ENCODE assay signal across 14 cellular contexts in genomic region chr14:69654109-69654508, GRCh38. TPM values are rescaled to one million over a fixed set of nuclear protein-coding genes. Genes with fewer than 3 reads are reported as not detected.
DNase-seq lines count a peak whose midpoint lies in the region; ATAC-seq and TF ChIP-seq lines count a peak whose summit lies in the region.
"Had no signal": no experiment of that assay in that cellular context is flagged by ENCODE, and none has a peak within 500 bp of the region (broad histone marks: within the 10 kb centered on the region; RNA-seq: fewer than 3 reads in every experiment).

No MANE protein-coding gene starts in this region.

- H3K9me3 ChIP-seq in right lobe of liver (no peaks in the 10 kb centered on the region), thymus (ENCODE audit: control insufficient read depth) (no peaks in the 10 kb centered on the region)

- 32% methylated on average over 3 of the region's 3 CpGs for WGBS in right lobe of liver (ENCODE audit: insufficient coverage, low coverage, low lambda C conversion rate, missing lambda C conversion rate)
- WGBS in thymus = 94% methylated on average over 3 of the region's 3 CpGs

- no peaks in the 10 kb centered on the region for H3K9me3 Mint-ChIP-seq in activated T-cell treated with anti-CD3 and anti-CD28 coated beads, Interleukin-2, amount 50 U/mL, for 24 hours
- H3K9me3 Mint-ChIP-seq in activated T-cell treated with anti-CD3 and anti-CD28 coated beads, Interleukin-2, amount 50 U/mL, for 4 hours = no peaks in the 10 kb centered on the region
- no peaks in the 10 kb centered on the region for H3K9me3 Mint-ChIP-seq in activated naive CD8-positive, alpha-beta T cell treated with anti-CD3 and anti-CD28 coated beads, Interleukin-2, amount 50 U/mL, for 24 hours
- H3K9me3 Mint-ChIP-seq: HFFc6 had no signal

- no peak overlapping the region for H3K4me3 ChIP-seq in right lobe of liver
- no peak overlapping the region for H3K4me3 ChIP-seq in thymus (ENCODE audit: low read length)
- no peak overlapping the region for H3K4me3 ChIP-seq in foreskin fibroblast (ENCODE audit: low read depth in 1 of 2, low read length in 2 of 2)
- H3K4me3 ChIP-seq: dorsolateral prefrontal cortex had no signal

- no peak for TF ChIP-seq POLR2A in right lobe of liver (IDR thresholded peaks at IDR 0.05)

- H3K4me1 Mint-ChIP-seq in activated T-cell treated with anti-CD3 and anti-CD28 coated beads, Interleukin-2, amount 50 U/mL, for 24 hours (ENCODE audit: low read depth) = peaks cover 94% of the 10 kb centered on the region
- peaks cover 94% of the 10 kb centered on the region for H3K4me1 Mint-ChIP-seq in activated T-cell treated with anti-CD3 and anti-CD28 coated beads, Interleukin-2, amount 50 U/mL, for 4 hours (ENCODE audit: low read depth)
- peaks cover 82% of the 10 kb centered on the region for H3K4me1 Mint-ChIP-seq in activated naive CD8-positive, alpha-beta T cell treated with anti-CD3 and anti-CD28 coated beads, Interleukin-2, amount 50 U/mL, for 24 hours

- H3K27ac Mint-ChIP-seq in activated T-cell treated with anti-CD3 and anti-CD28 coated beads, Interleukin-2, amount 50 U/mL, for 24 hours = peak overlapping the region; percentile 90
- H3K27ac Mint-ChIP-seq in activated naive CD8-positive, alpha-beta T cell treated with anti-CD3 and anti-CD28 coated beads, Interleukin-2, amount 50 U/mL, for 24 hours = peak overlapping the region; percentile 87
- H3K27ac Mint-ChIP-seq: HFFc6 had no signal

- DNase-seq in activated T-cell treated with anti-CD3 and anti-CD28 coated beads, Interleukin-2, amount 50 U/mL, for 24 hours = no peak
- no peak for DNase-seq in activated T-cell treated with anti-CD3 and anti-CD28 coated beads, Interleukin-2, amount 50 U/mL, for 4 hours
- no peak for DNase-seq in activated naive CD8-positive, alpha-beta T cell treated with anti-CD3 and anti-CD28 coated beads, Interleukin-2, amount 50 U/mL, for 24 hours
- DNase-seq in right lobe of liver = no peak
- DNase-seq in NCI-H2171 (lab: John Stamatoyannopoulos, UW) = no peak
- no peak for DNase-seq in foreskin fibroblast
- DNase-seq: activated effector memory CD4-positive, alpha-beta T cell treated with anti-CD3 and anti-CD28 coated beads, Interleukin-2, amount 50 U/mL, for 16 hours; dorsolateral prefrontal cortex; HFFc6; NCI-H1048; NK-92 treated with Interleukin-12 subunit alpha and Interleukin-12 subunit beta, amount 100 ng/mL, for 24 hours; T-helper 9 cell had no signal

- TF ChIP-seq CTCF in right lobe of liver (IDR thresholded peaks at IDR 0.05) (no peak), foreskin fibroblast (IDR thresholded peaks at IDR 0.05; ENCODE audit: low read depth, low read length) (no peak)

- intact Hi-C loops in right lobe of liver (cut with DNase I) = no loop called here

- no peaks in the 10 kb centered on the region for H3K36me3 ChIP-seq in right lobe of liver
- peaks cover 6% of the 10 kb centered on the region for H3K36me3 ChIP-seq in thymus (ENCODE audit: control insufficient read depth, insufficient read depth)

- H3K36me3 Mint-ChIP-seq in activated T-cell treated with anti-CD3 and anti-CD28 coated beads, Interleukin-2, amount 50 U/mL, for 24 hours (ENCODE audit: low read depth) = peaks cover 66% of the 10 kb centered on the region
- H3K36me3 Mint-ChIP-seq in activated T-cell treated with anti-CD3 and anti-CD28 coated beads, Interleukin-2, amount 50 U/mL, for 4 hours (ENCODE audit: insufficient read depth) = peaks cover 22% of the 10 kb centered on the region
- peaks cover 12% of the 10 kb centered on the region for H3K36me3 Mint-ChIP-seq in activated naive CD8-positive, alpha-beta T cell treated with anti-CD3 and anti-CD28 coated beads, Interleukin-2, amount 50 U/mL, for 24 hours (ENCODE audit: low read depth)

- peaks cover 3 to 47% (median 25%) of the 10 kb centered on the region in 4 donors for H3K4me1 ChIP-seq in right lobe of liver
- H3K4me1 ChIP-seq in thymus (ENCODE audit: control insufficient read depth, insufficient read depth, low read length) = peaks cover 15% of the 10 kb centered on the region

- no peak overlapping the region for H3K4me3 Mint-ChIP-seq in activated T-cell treated with anti-CD3 and anti-CD28 coated beads, Interleukin-2, amount 50 U/mL, for 24 hours
- no peak overlapping the region for H3K4me3 Mint-ChIP-seq in activated T-cell treated with anti-CD3 and anti-CD28 coated beads, Interleukin-2, amount 50 U/mL, for 4 hours
- H3K4me3 Mint-ChIP-seq in activated naive CD8-positive, alpha-beta T cell treated with anti-CD3 and anti-CD28 coated beads, Interleukin-2, amount 50 U/mL, for 24 hours = no peak overlapping the region
- H3K4me3 Mint-ChIP-seq: HFFc6 had no signal

- no peaks in the 10 kb centered on the region for H3K27me3 Mint-ChIP-seq in activated T-cell treated with anti-CD3 and anti-CD28 coated beads, Interleukin-2, amount 50 U/mL, for 24 hours
- no peaks in the 10 kb centered on the region for H3K27me3 Mint-ChIP-seq in activated T-cell treated with anti-CD3 and anti-CD28 coated beads, Interleukin-2, amount 50 U/mL, for 4 hours (ENCODE audit: low read depth)
- no peaks in the 10 kb centered on the region for H3K27me3 Mint-ChIP-seq in activated naive CD8-positive, alpha-beta T cell treated with anti-CD3 and anti-CD28 coated beads, Interleukin-2, amount 50 U/mL, for 24 hours

- H3K27me3 ChIP-seq in right lobe of liver (no peaks in the 10 kb centered on the region), thymus (ENCODE audit: control insufficient read depth, insufficient read depth) (no peaks in the 10 kb centered on the region)
- H3K27me3 ChIP-seq: dorsolateral prefrontal cortex had no signal

- H3K27ac ChIP-seq in right lobe of liver (peak overlapping the region in 1 of 3 donors; percentile 10), thymus (ENCODE audit: low read depth) (peak overlapping the region; percentile 15)

- no peak for ATAC-seq in activated T-cell treated with anti-CD3 and anti-CD28 coated beads, Interleukin-2, amount 50 U/mL, for 4 hours
- ATAC-seq in activated naive CD8-positive, alpha-beta T cell treated with anti-CD3 and anti-CD28 coated beads, Interleukin-2, amount 50 U/mL, for 24 hours = no peak
- ATAC-seq in right lobe of liver = peak; percentile 24 to 47 (median 44)
- ATAC-seq in HG03025 (IDR thresholded peaks at IDR 0.05; ENCODE audit: low FRiP score, unreplicated experiment) = no peak

RNA-seq across cellular contexts. Expression of gene SUSD6, which starts 42.7 kb away (rescaled TPM):
- 100 to 1,000 TPM in 2 of 3 donors, 10 to 100 TPM in 1; 97.4 to 108 (median 103) TPM for total RNA-seq in activated T-cell treated with anti-CD3 and anti-CD28 coated beads, Interleukin-2, amount 50 U/mL, for 4 hours
- total RNA-seq in right lobe of liver = 10 to 100 TPM in 5 of 6 experiments, 1 to 10 TPM in 1; 9.6 to 17.4 (median 12.5) TPM
- 23.7 TPM for polyA plus RNA-seq in thymus

Comparison
In these comparisons a context has a peak if more than half of its experiments do, and no peak if none do; other contexts are left out.
1. ATAC-seq: peak in right lobe of liver (4 of 4); none in activated T-cell treated with anti-CD3 and anti-CD28 coated beads, Interleukin-2, amount 50 U/mL, for 4 hours (0 of 2), activated naive CD8-positive, alpha-beta T cell treated with anti-CD3 and anti-CD28 coated beads, Interleukin-2, amount 50 U/mL, for 24 hours (single experiment) and HG03025 (single experiment).
2. RNA of gene SUSD6, which starts 42.7 kb away (total RNA-seq): 97.4 to 108 TPM in activated T-cell treated with anti-CD3 and anti-CD28 coated beads, Interleukin-2, amount 50 U/mL, for 4 hours; 9.6 to 17.4 TPM in right lobe of liver; every median in the first group is over 4 times any median in the second.